In the genomic region with DNA sequence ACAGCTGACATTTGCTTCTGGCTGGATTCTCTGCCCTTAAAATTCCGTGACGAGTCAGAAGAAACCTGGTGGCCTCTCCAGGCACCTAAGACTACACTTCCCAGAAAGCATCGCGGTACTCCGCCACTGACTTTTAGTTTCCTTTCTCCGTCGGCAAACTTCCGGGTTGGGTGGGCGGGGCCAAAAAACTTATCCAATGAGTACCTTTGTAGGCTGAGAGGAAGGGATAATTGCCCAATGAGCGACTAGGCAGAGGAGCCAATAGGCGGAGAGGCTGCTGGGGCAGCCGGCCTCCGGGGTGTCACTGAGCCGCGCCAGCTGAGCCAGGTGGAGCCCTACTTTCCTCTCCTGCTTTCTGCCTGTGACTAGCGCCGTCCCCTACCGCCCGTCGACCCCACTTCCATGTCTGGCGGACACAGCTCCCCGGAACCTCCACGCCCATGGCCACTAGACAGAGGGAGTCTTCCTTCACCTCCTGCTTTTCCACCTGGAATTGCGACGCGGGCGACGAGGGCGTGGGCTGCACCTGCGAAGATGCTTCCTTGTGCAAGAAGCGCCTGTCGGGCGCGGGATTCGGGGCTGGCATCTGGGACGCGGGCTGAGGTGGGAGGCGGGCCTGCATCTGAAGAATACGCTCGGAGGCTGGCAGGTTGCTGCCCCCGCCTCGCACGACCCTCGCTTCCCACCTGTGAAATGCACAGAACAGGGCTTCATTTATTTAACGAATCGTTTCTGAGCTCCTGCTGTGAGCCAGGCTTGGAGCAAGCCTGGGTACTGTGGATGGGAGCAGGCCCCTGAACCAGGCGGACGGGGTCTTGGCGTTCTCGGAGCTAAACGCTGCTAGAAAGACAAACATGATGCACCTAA, we compare ENCODE assay signal across 8 cellular contexts. TPM values are rescaled to one million over a fixed set of nuclear protein-coding genes. Genes with fewer than 3 reads are reported as not detected.
A peak's percentile ranks its signal among the peaks of the same experiment; 100 is the strongest.
DNase-seq lines count a peak whose midpoint lies in the region; ATAC-seq and TF ChIP-seq lines count a peak whose summit lies in the region.

No MANE protein-coding gene starts in this region.

- peak overlapping the region; percentile 75 for H3K4me3 ChIP-seq in LNCaP clone FGC (ENCODE audit: low read depth, low read length)
- peak overlapping the region; percentile 99 for H3K4me3 ChIP-seq in fibroblast of the aortic adventitia (ENCODE audit: low read depth, low read length)

- peak; percentile 100 for ATAC-seq in natural killer cell treated with Interleukin-12 subunit alpha and Interleukin-12 subunit beta and Interleukin-15 and Interleukin-18, amount 100 ng/mL, for 72 hours

- no peaks in the 10 kb centered on the region for H3K36me3 Mint-ChIP-seq in natural killer cell treated with Interleukin-12 subunit alpha and Interleukin-12 subunit beta and Interleukin-15 and Interleukin-18, amount 100 ng/mL, for 72 hours

- DNase-seq in EH (ENCODE audit: low read depth) (peak; percentile 97), H4 (ENCODE audit: low spot score) (peak; percentile 95), LNCaP clone FGC (ENCODE audit: low read depth) (peak; percentile 93), RPMI8226 (peak; percentile 98), fibroblast of the aortic adventitia (ENCODE audit: low read depth) (peak; percentile 97)
- DNase-seq in activated T-helper 9 cell treated with anti-CD3 and anti-CD28 coated beads, Interleukin-2, amount 50 U/mL, for 16 hours (ENCODE audit: low read depth) = peak; percentile 83
- peak; percentile 93 for DNase-seq in natural killer cell treated with Interleukin-12 subunit alpha and Interleukin-12 subunit beta and Interleukin-15 and Interleukin-18, amount 100 ng/mL, for 72 hours (ENCODE audit: low spot score)
- DNase-seq in stimulated activated naive CD4-positive, alpha-beta T cell treated with Interleukin-2 at 50 U/mL for 16 hours (lab: John Stamatoyannopoulos, UW) = peak; percentile 95

- H3K9me3 Mint-ChIP-seq in natural killer cell treated with Interleukin-12 subunit alpha and Interleukin-12 subunit beta and Interleukin-15 and Interleukin-18, amount 100 ng/mL, for 72 hours = no peaks in the 10 kb centered on the region

- no peak for TF ChIP-seq CTCF in LNCaP clone FGC (IDR thresholded peaks at IDR 0.05; ENCODE audit: control insufficient read depth, extremely low read depth, insufficient read depth)
- no peak for TF ChIP-seq CTCF in fibroblast of the aortic adventitia (IDR thresholded peaks at IDR 0.05; ENCODE audit: insufficient read depth, low read length)

- peaks cover 16 to 28% of the 10 kb centered on the region in 2 donors for H3K4me1 Mint-ChIP-seq in natural killer cell treated with Interleukin-12 subunit alpha and Interleukin-12 subunit beta and Interleukin-15 and Interleukin-18, amount 100 ng/mL, for 72 hours (ENCODE audit: low read depth in 2 of 2)

- peak overlapping the region; percentile 79 for H3K4me3 Mint-ChIP-seq in natural killer cell treated with Interleukin-12 subunit alpha and Interleukin-12 subunit beta and Interleukin-15 and Interleukin-18, amount 100 ng/mL, for 72 hours

- peak overlapping the region; percentile 73 to 85 for H3K27ac Mint-ChIP-seq in natural killer cell treated with Interleukin-12 subunit alpha and Interleukin-12 subunit beta and Interleukin-15 and Interleukin-18, amount 100 ng/mL, for 72 hours

- H3K27me3 Mint-ChIP-seq in natural killer cell treated with Interleukin-12 subunit alpha and Interleukin-12 subunit beta and Interleukin-15 and Interleukin-18, amount 100 ng/mL, for 72 hours = no peaks in the 10 kb centered on the region

RNA-seq across cellular contexts. Expression of a gene that starts 16.5 kb away (rescaled TPM):
- total RNA-seq in H4 (2014; rRNA removed; shearing (Covaris generic)) = 19.3 and 26.1 TPM in 2 replicates
- 54.0 and 72.9 TPM in 2 replicates for total RNA-seq in fibroblast of the aortic adventitia (ENCODE audit: low replicate concordance)
- 10 to 100 TPM; 67.2 to 83.5 TPM for total RNA-seq in natural killer cell treated with Interleukin-12 subunit alpha and Interleukin-12 subunit beta and Interleukin-15 and Interleukin-18, amount 100 ng/mL, for 72 hours

Comparison
In these comparisons a context has a peak if more than half of its experiments do, and no peak if none do; other contexts are left out.
1. Peak in every context shown above with its lines: DNase-seq, ATAC-seq and H3K4me3 ChIP-seq.